12 cellular contexts compared by ENCODE assay signal in the genomic region with DNA sequence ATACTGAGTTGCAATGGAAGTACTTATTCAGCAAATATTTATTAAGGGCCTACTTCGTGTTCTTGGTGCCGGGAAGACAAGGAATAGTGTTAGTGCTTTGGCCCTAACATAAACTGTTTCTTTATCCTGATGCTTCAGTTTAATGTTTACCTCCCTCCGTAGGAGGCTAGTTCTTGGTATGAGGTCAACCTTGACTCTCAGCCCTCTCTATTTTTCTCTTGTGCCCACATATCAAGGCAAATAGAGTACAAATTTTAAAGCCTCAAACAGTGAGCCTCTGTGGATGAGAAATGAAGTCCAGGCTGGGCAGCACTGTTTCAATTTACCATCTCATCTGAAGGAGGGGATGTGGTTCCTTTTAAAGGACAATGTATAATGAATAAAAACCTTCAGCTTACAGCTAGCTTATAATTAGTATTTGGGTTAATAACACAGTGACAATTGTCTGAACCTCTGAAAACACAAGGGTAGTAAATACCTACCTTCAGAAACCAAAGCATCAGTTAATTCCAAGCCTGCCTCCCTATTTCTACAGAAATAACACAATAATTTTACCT.
A peak's percentile ranks its signal among the peaks of the same experiment; 100 is the strongest.
DNase-seq lines count a peak whose midpoint lies in the region; ATAC-seq and TF ChIP-seq lines count a peak whose summit lies in the region.
"Had no signal": no experiment of that assay in that cellular context is flagged by ENCODE, and none has a peak within 500 bp of the region (broad histone marks: within the 10 kb centered on the region; RNA-seq: fewer than 3 reads in every experiment).

No MANE protein-coding gene starts in this region.

- CTCF ChIA-PET in activated CD8-positive, alpha-beta T cell treated with anti-CD3 and anti-CD28 coated beads for 36 hours (lab: Charles Lee): interaction anchor here (0.8 kb wide), 1 partner anchor 471 kb away, joined by 3 read pairs; no protein-coding TSS in a partner anchor

- no peak overlapping the region for H3K27ac Mint-ChIP-seq in activated CD8-positive, alpha-beta T cell treated with anti-CD3 and anti-CD28 coated beads for 36 hours

- H3K27me3 Mint-ChIP-seq in activated CD8-positive, alpha-beta T cell treated with anti-CD3 and anti-CD28 coated beads for 36 hours: no peaks in the 10 kb centered on the region

- no peaks in the 10 kb centered on the region for H3K9me3 Mint-ChIP-seq in activated CD8-positive, alpha-beta T cell treated with anti-CD3 and anti-CD28 coated beads for 36 hours
- H3K9me3 Mint-ChIP-seq: central memory CD8-positive, alpha-beta T cell had no signal

- peak overlapping the region; percentile 1 for H3K4me3 ChIP-seq in epithelial cell of proximal tubule (ENCODE audit: low read depth, low read length)

- DNase-seq in epithelial cell of proximal tubule (ENCODE audit: low read depth) (no peak), renal cortical epithelial cell (ENCODE audit: low read depth) (peak; percentile 67), middle frontal gyrus (ENCODE audit: extremely low spot score, low spot score) (no peak), NCI-H146 treated with DMSO at 0.1 percent for 48 hours (lab: John Stamatoyannopoulos, UW; ENCODE audit: unreplicated experiment) (no peak)
- no peak for DNase-seq in activated CD8-positive, alpha-beta T cell treated with anti-CD3 and anti-CD28 coated beads for 36 hours
- DNase-seq: activated CD8-positive, alpha-beta memory T cell treated with anti-CD3 and anti-CD28 coated beads, Interleukin-2, amount 50 U/mL, for 4 hours; head of caudate nucleus; NCI-H345 had no signal

- no peak for TF ChIP-seq CTCF in epithelial cell of proximal tubule (conservative IDR thresholded peaks at IDR 0.05; ENCODE audit: low read depth, low read length)
- no peak for TF ChIP-seq CTCF in activated CD8-positive, alpha-beta T cell treated with anti-CD3 and anti-CD28 coated beads for 36 hours (IDR thresholded peaks at IDR 0.05)

- POLR2A ChIA-PET in activated CD8-positive, alpha-beta T cell treated with anti-CD3 and anti-CD28 coated beads for 36 hours (lab: Charles Lee): interaction anchor here (0.6 kb wide), 1 partner anchor 606 kb away, joined by 3 read pairs; no protein-coding TSS in a partner anchor

- no peaks in the 10 kb centered on the region for H3K4me1 Mint-ChIP-seq in activated CD8-positive, alpha-beta T cell treated with anti-CD3 and anti-CD28 coated beads for 36 hours (ENCODE audit: low read depth)
- H3K4me1 Mint-ChIP-seq: central memory CD8-positive, alpha-beta T cell had no signal

- ATAC-seq in GM18511 (IDR thresholded peaks at IDR 0.05; ENCODE audit: unreplicated experiment) (peak; percentile 66), HG03039 (IDR thresholded peaks at IDR 0.05; ENCODE audit: unreplicated experiment) (peak; percentile 39), HG02885 (IDR thresholded peaks at IDR 0.05; ENCODE audit: poor library complexity, unreplicated experiment) (no peak)
- no peak for ATAC-seq in activated CD8-positive, alpha-beta T cell treated with anti-CD3 and anti-CD28 coated beads for 36 hours

- H3K4me3 Mint-ChIP-seq in activated CD8-positive, alpha-beta T cell treated with anti-CD3 and anti-CD28 coated beads for 36 hours: no peak overlapping the region
- H3K4me3 Mint-ChIP-seq: central memory CD8-positive, alpha-beta T cell had no signal

- no peaks in the 10 kb centered on the region for H3K36me3 Mint-ChIP-seq in activated CD8-positive, alpha-beta T cell treated with anti-CD3 and anti-CD28 coated beads for 36 hours (ENCODE audit: low read depth)

- intact Hi-C loops in activated CD8-positive, alpha-beta T cell treated with anti-CD3 and anti-CD28 coated beads for 36 hours (cut with micrococcal nuclease): no loop called here

Comparison
In these comparisons a context has a peak if more than half of its experiments do, and no peak if none do; other contexts are left out.
1. ATAC-seq: peak in GM18511 (single experiment) and HG03039 (single experiment); none in activated CD8-positive, alpha-beta T cell treated with anti-CD3 and anti-CD28 coated beads for 36 hours (single experiment) and HG02885 (single experiment).